29 cellular contexts compared by ENCODE assay signal in genomic region chr15:79956354-79956939, GRCh38. TPM values are rescaled to one million over a fixed set of nuclear protein-coding genes. Genes with fewer than 3 reads are reported as not detected.
A peak's percentile ranks its signal among the peaks of the same experiment; 100 is the strongest.
DNase-seq lines count a peak whose midpoint lies in the region; ATAC-seq and FAIRE-seq lines count a peak whose summit lies in the region.
"Had no signal": no experiment of that assay in that cellular context is flagged by ENCODE, and none has a peak within 500 bp of the region (broad histone marks: within the 10 kb centered on the region; RNA-seq: fewer than 3 reads in every experiment).

No MANE protein-coding gene starts in this region.

- in situ Hi-C loops in G401 (cut with HindIII; ENCODE audit: low sequenced_read_pairs), result no loop called here

- H3K27me3 ChIP-seq in small intestine (ENCODE audit: control insufficient read depth in 2 of 2, insufficient read depth in 2 of 2, low read length in 2 of 2), result no peaks in the 10 kb centered on the region
- H3K27me3 ChIP-seq: cardiac muscle cell, stomach, thyroid gland had no signal

- H3K4me1 ChIP-seq in small intestine (ENCODE audit: control insufficient read depth in 2 of 2, insufficient read depth in 1 of 2, low read depth in 1 of 2, low read length in 1 of 2), result no peaks in the 10 kb centered on the region
- H3K4me1 ChIP-seq: esophagus muscularis mucosa had no signal

- H3K27ac ChIP-seq in small intestine (ENCODE audit: low read depth in 1 of 2, low read length in 1 of 2), result no peak overlapping the region
- H3K27ac ChIP-seq: 22Rv1, cardiac muscle cell, esophagus muscularis mucosa, skin epidermis, stomach, thyroid gland had no signal

- no peaks in the 10 kb centered on the region for H3K9me3 ChIP-seq in small intestine (ENCODE audit: control insufficient read depth, low read depth)
- H3K9me3 ChIP-seq: esophagus muscularis mucosa, stomach, thyroid gland had no signal

- intact Hi-C loops in left colon (cut with DNase I, micrococcal nuclease), result no loop called here

- ATAC-seq in left colon, result peak; percentile 63
- ATAC-seq in GM18907 (IDR thresholded peaks at IDR 0.05; ENCODE audit: unreplicated experiment), result no peak
- ATAC-seq: activated CD4-positive, alpha-beta T cell treated with anti-CD3 and anti-CD28 coated beads for 36 hours; activated CD8-positive, alpha-beta T cell treated with anti-CD3 and anti-CD28 coated beads, Interleukin-2, amount 10 ng/mL, durations not matched to agents 7 days and 5 days; left ventricle myocardium superior; naive thymus-derived CD4-positive, alpha-beta T cell had no signal

- H3K36me3 ChIP-seq in small intestine (ENCODE audit: control insufficient read depth in 2 of 2, insufficient read depth in 2 of 2, low read length in 2 of 2), result no peaks in the 10 kb centered on the region
- H3K36me3 ChIP-seq: cardiac muscle cell, esophagus muscularis mucosa, stomach, thyroid gland had no signal

- peak; percentile 1 for DNase-seq in DMS 273 (lab: John Stamatoyannopoulos, UW; ENCODE audit: unreplicated experiment)
- no peak for DNase-seq in DMS 273 treated with DMSO at 0.1 percent for 48 hours (lab: John Stamatoyannopoulos, UW)
- peak; percentile 14 for DNase-seq in RPMI8226
- DNase-seq in left colon, result no peak
- DNase-seq in small intestine, result peak; percentile 72
- DNase-seq in activated CD4-positive, CD25-positive, alpha-beta regulatory T cell treated with anti-CD3 and anti-CD28 coated beads, Interleukin-2, amount 50 U/mL, for 72 hours, result no peak
- DNase-seq in G401 (ENCODE audit: low spot score), result no peak
- DNase-seq: activated CD4-positive, alpha-beta T cell treated with anti-CD3 and anti-CD28 coated beads for 36 hours; activated CD8-positive, alpha-beta T cell treated with anti-CD3 and anti-CD28 coated beads, Interleukin-2, amount 10 ng/mL, durations not matched to agents 7 days and 5 days; activated effector memory CD4-positive, alpha-beta T cell treated with Interleukin-2 at 50 U/mL for 16 hours; activated T-cell treated with anti-CD3 and anti-CD28 coated beads for 4 hours; aorta; CD8-positive, alpha-beta memory T cell; GDM1; left ventricle myocardium superior; midbrain; naive thymus-derived CD4-positive, alpha-beta T cell; NCI-H1092; NCI-H1930; NCI-H226; OCI-M1; stomach; T-helper 2 cell had no signal

- no peak for FAIRE-seq in small intestine (lab: Jason Lieb, UNC)

- H3K4me3 ChIP-seq in small intestine (ENCODE audit: low read depth in 1 of 2, low read length in 2 of 2), result no peak overlapping the region
- H3K4me3 ChIP-seq: cardiac muscle cell, esophagus muscularis mucosa, skin epidermis, stomach, thyroid gland had no signal

- 22 to 54% (median 50%) methylated on average over 4 of the region's 4 CpGs for WGBS in small intestine, 3 donors

RNA-seq across cellular contexts. Expression of gene BCL2A1, which starts 14.5 kb away (rescaled TPM):
- total RNA-seq in left colon, result 1 to 10 TPM; 1.4 to 1.8 TPM
- 1 to 10 TPM; 2.0 to 5.1 (median 2.4) TPM for polyA plus RNA-seq in small intestine
- total RNA-seq in G401 (2014; rRNA removed; shearing (Covaris generic)), result not detected in 2 replicates
- total RNA-seq: cardiac muscle cell had no signal

RNA-seq across cellular contexts. Expression of gene MTHFS, which starts 59.6 kb away (rescaled TPM):
- 10 to 100 TPM; 20.0 to 22.0 TPM for total RNA-seq in left colon
- polyA plus RNA-seq in small intestine, result 100 to 1,000 TPM in 2 of 3 donors, 10 to 100 TPM in 1; 72.6 to 221 (median 145) TPM
- 83.6 and 92.9 TPM in 2 replicates for total RNA-seq in G401 (2014; rRNA removed; shearing (Covaris generic))

Comparison
In these comparisons a context has a peak if more than half of its experiments do, and no peak if none do; other contexts are left out.
1. DNase-seq: peak in DMS 273 (single experiment), RPMI8226 (single experiment) and small intestine (single experiment); none in DMS 273 treated with DMSO at 0.1 percent for 48 hours (single experiment), left colon (0 of 2), activated CD4-positive, CD25-positive, alpha-beta regulatory T cell treated with anti-CD3 and anti-CD28 coated beads, Interleukin-2, amount 50 U/mL, for 72 hours (single experiment) and G401 (single experiment).